In the genomic region with DNA sequence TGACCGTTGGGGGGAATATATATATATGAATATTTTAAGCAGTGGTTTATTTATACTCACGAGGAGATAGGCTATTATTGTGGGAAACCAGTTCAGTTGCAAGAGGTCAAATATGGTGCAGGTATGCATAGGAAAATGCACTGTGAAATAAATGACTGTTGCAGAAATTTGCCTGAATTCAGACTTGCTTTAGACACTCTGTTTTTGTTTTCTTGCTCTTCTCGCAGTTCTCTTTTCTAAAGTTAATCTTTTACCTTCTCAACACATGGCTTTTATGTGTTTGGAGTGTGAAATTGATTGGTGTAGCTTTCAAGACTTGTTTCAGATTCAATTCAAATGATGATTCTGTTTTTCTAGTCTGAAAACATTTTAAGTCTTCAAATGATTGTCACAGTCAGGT, we compare ENCODE assay signal across 14 cellular contexts.
DNase-seq lines count a peak whose midpoint lies in the region; ATAC-seq and TF ChIP-seq lines count a peak whose summit lies in the region.
"Had no signal": no experiment of that assay in that cellular context is flagged by ENCODE, and none has a peak within 500 bp of the region (broad histone marks: within the 10 kb centered on the region; RNA-seq: fewer than 3 reads in every experiment).

No MANE protein-coding gene starts in this region.

- DNase-seq in H9 (no peak), renal cortical epithelial cell (ENCODE audit: low read depth) (peak; percentile 71), MG63 (no peak), left lung (no peak), right atrium auricular region (ENCODE audit: low spot score) (no peak), gastrocnemius medialis (no peak)
- DNase-seq: activated CD8-positive, alpha-beta memory T cell treated with anti-CD3 and anti-CD28 coated beads, Interleukin-2, amount 10 ng/mL, durations not matched to agents 7 days and 5 days; Karpas-422; NCI-H446 treated with DMSO at 0.1 percent for 48 hours; nephron progenitor cell; SK-N-SH had no signal

- no peaks in the 10 kb centered on the region for H3K27me3 ChIP-seq in H9 (ENCODE audit: insufficient read depth, low read length)
- no peaks in the 10 kb centered on the region for H3K27me3 ChIP-seq in MG63
- no peaks in the 10 kb centered on the region for H3K27me3 ChIP-seq in left lung
- H3K27me3 ChIP-seq in right atrium auricular region: no peaks in the 10 kb centered on the region
- H3K27me3 ChIP-seq in gastrocnemius medialis: no peaks in the 10 kb centered on the region

- H3K4ac ChIP-seq in H9 (ENCODE audit: low read depth, low read length): no peak overlapping the region; the same call in 1 of the 2 replicates

- peaks cover 17% of the 10 kb centered on the region for H3K4me1 ChIP-seq in H9 (ENCODE audit: insufficient read depth, low read length)
- peaks cover 0 to 40% of the 10 kb centered on the region in 2 donors for H3K4me1 ChIP-seq in left lung
- peaks cover 0 to 32% of the 10 kb centered on the region in 2 donors for H3K4me1 ChIP-seq in right atrium auricular region
- H3K4me1 ChIP-seq in gastrocnemius medialis: peaks cover 25 to 38% of the 10 kb centered on the region in 2 donors

- no peak overlapping the region for H3K4me2 ChIP-seq in H9 (ENCODE audit: insufficient read depth, insufficient read length, low read length)
- H3K4me2 ChIP-seq: SK-N-SH had no signal

- peak overlapping the region; percentile 66 for H2BK20ac ChIP-seq in H9 (ENCODE audit: low read depth, low read length, poor library complexity, severe bottlenecking)

- H2BK15ac ChIP-seq in H9 (ENCODE audit: low read depth, low read length): no peak overlapping the region

- no CpG with 5 or more reads among the region's 3 CpGs for WGBS in H9 (ENCODE audit: extremely low coverage, insufficient read length, low lambda C conversion rate)

- no peaks in the 10 kb centered on the region for H3K9me3 Mint-ChIP-seq in H9

- no peaks in the 10 kb centered on the region for H3K23me2 ChIP-seq in H9 (ENCODE audit: insufficient read length, low read depth, low read length, poor library complexity, severe bottlenecking)

- H3K4me3 ChIP-seq in MG63 (no peak overlapping the region), left lung (no peak overlapping the region), right atrium auricular region (no peak overlapping the region), gastrocnemius medialis (no peak overlapping the region)
- H3K4me3 ChIP-seq: HAP-1 had no signal

- H3K9ac ChIP-seq in H9 (ENCODE audit: extremely low read depth, insufficient read length, low read length): no peak overlapping the region
- H3K9ac ChIP-seq: SK-N-SH had no signal

- no peaks in the 10 kb centered on the region for H3K27me3 Mint-ChIP-seq in H9 (ENCODE audit: low read depth)
- H3K27me3 Mint-ChIP-seq: activated CD8-positive, alpha-beta memory T cell treated with anti-CD3 and anti-CD28 coated beads, Interleukin-2, amount 10 ng/mL, durations not matched to agents 7 days and 5 days had no signal

- H4K5ac ChIP-seq in H9 (ENCODE audit: insufficient read length, low read depth, low read length): no peak overlapping the region

- H4K8ac ChIP-seq in H9 (replicated peaks; ENCODE audit: insufficient read length, low read depth, low read length): no peak overlapping the region

- no peaks in the 10 kb centered on the region for H3K9me3 ChIP-seq in H9 (ENCODE audit: control insufficient read depth, low read depth, low read length)
- H3K9me3 ChIP-seq in MG63: no peaks in the 10 kb centered on the region
- H3K9me3 ChIP-seq in left lung: no peaks in the 10 kb centered on the region
- H3K9me3 ChIP-seq in right atrium auricular region: no peaks in the 10 kb centered on the region
- H3K9me3 ChIP-seq in gastrocnemius medialis: no peaks in the 10 kb centered on the region
- H3K9me3 ChIP-seq: HAP-1, SK-N-SH had no signal

- H2BK5ac ChIP-seq in H9 (ENCODE audit: insufficient read length, low read length): no peak overlapping the region

- no peak overlapping the region for H3K23ac ChIP-seq in H9 (ENCODE audit: insufficient read length, low read depth, low read length)

- intact Hi-C loops in left lung (cut with DNase I) (no loop called here), gastrocnemius medialis (cut with DNase I; ENCODE audit: low total_unique reads) (no loop called here)

- H3K36me3 ChIP-seq in MG63 (no peaks in the 10 kb centered on the region), left lung (no peaks in the 10 kb centered on the region), right atrium auricular region (no peaks in the 10 kb centered on the region), gastrocnemius medialis (no peaks in the 10 kb centered on the region)
- H3K36me3 ChIP-seq: HAP-1 had no signal

- H3K79me2 ChIP-seq in H9 (ENCODE audit: insufficient read depth, low read length): no peaks in the 10 kb centered on the region

- no peak overlapping the region for H3K27ac ChIP-seq in H9 (ENCODE audit: insufficient read length, low read depth, low read length)
- peak overlapping the region in 1 of 2 donors; percentile 55 for H3K27ac ChIP-seq in left lung
- H3K27ac ChIP-seq in right atrium auricular region: no peak overlapping the region
- peak overlapping the region in 1 of 4 donors; percentile 12 for H3K27ac ChIP-seq in gastrocnemius medialis

- H3T11ph ChIP-seq in H9 (ENCODE audit: low read length): peak overlapping the region; percentile 74

- peak; percentile 64 for ATAC-seq in GM18909 (IDR thresholded peaks at IDR 0.05; ENCODE audit: poor library complexity, unreplicated experiment)
- peak; percentile 47 for ATAC-seq in HG03558 (IDR thresholded peaks at IDR 0.05; ENCODE audit: extremely low read depth, unreplicated experiment)
- no peak for ATAC-seq in left lung
- ATAC-seq in gastrocnemius medialis: no peak
- ATAC-seq: activated CD8-positive, alpha-beta memory T cell treated with anti-CD3 and anti-CD28 coated beads, Interleukin-2, amount 10 ng/mL, durations not matched to agents 7 days and 5 days had no signal

- H2AFZ ChIP-seq in H9 (ENCODE audit: low read length): no peak overlapping the region

- H2BK12ac ChIP-seq in H9 (ENCODE audit: insufficient read length, low read depth, low read length): no peak overlapping the region

- TF ChIP-seq POLR2A in gastrocnemius medialis (IDR thresholded peaks at IDR 0.05): no peak

- no peak overlapping the region for H2AK5ac ChIP-seq in H9 (ENCODE audit: insufficient read length, low read length)

- H3K27ac Mint-ChIP-seq in H9: peak overlapping the region in 2 of 3 experiments; percentile 15 to 74; a peak in 4 of 7 replicates

- H3K36me3 Mint-ChIP-seq in H9 (ENCODE audit: insufficient read depth in 1 of 3, low read depth in 3 of 3): peaks cover 0 to 3% (median 0%) of the 10 kb centered on the region in 3 experiments; a peak in 2 of 7 replicates

- peaks cover 44 to 45% of the 10 kb centered on the region in 2 experiments for H3K4me1 Mint-ChIP-seq in H9

- in situ Hi-C loops in gastrocnemius medialis (cut with MboI; ENCODE audit: low sequenced_read_pairs in 4 of 4): no loop called here

- H4K20me1 ChIP-seq in H9 (ENCODE audit: control insufficient read depth, insufficient read depth, insufficient read length): no peaks in the 10 kb centered on the region

- no peak overlapping the region for H3K56ac ChIP-seq in H9 (ENCODE audit: insufficient read length, low read depth, low read length)

- no peak for TF ChIP-seq CTCF in H9 (conservative IDR thresholded peaks at IDR 0.05)
- no peak for TF ChIP-seq CTCF in left lung (IDR thresholded peaks at IDR 0.05)
- TF ChIP-seq CTCF in right atrium auricular region (IDR thresholded peaks at IDR 0.05): no peak
- no peak for TF ChIP-seq CTCF in gastrocnemius medialis (IDR thresholded peaks at IDR 0.05 in 4 of 5, conservative IDR thresholded peaks at IDR 0.05 in 1 of 5)

- no peaks in the 10 kb centered on the region for H3K79me1 ChIP-seq in H9 (ENCODE audit: insufficient read depth, low read depth, low read length, poor library complexity, severe bottlenecking)

- no peak overlapping the region for H3K4me3 Mint-ChIP-seq in H9
- H3K4me3 Mint-ChIP-seq: activated CD8-positive, alpha-beta memory T cell treated with anti-CD3 and anti-CD28 coated beads, Interleukin-2, amount 10 ng/mL, durations not matched to agents 7 days and 5 days had no signal

- H2BK120ac ChIP-seq in H9 (ENCODE audit: low read depth, low read length, poor library complexity, severe bottlenecking): no peak overlapping the region

- no peak overlapping the region for H3K14ac ChIP-seq in H9 (ENCODE audit: insufficient read depth, low read length)

- no peak overlapping the region for H4K91ac ChIP-seq in H9 (ENCODE audit: insufficient read length, low read depth, low read length)

- no peak overlapping the region for H3K18ac ChIP-seq in H9 (ENCODE audit: insufficient read length, low read depth, low read length)

Comparison
In these comparisons a context has a peak if more than half of its experiments do, and no peak if none do; other contexts are left out.
1. ATAC-seq: peak in GM18909 (single experiment) and HG03558 (single experiment); none in left lung (single experiment) and gastrocnemius medialis (0 of 2).